In the genomic region with DNA sequence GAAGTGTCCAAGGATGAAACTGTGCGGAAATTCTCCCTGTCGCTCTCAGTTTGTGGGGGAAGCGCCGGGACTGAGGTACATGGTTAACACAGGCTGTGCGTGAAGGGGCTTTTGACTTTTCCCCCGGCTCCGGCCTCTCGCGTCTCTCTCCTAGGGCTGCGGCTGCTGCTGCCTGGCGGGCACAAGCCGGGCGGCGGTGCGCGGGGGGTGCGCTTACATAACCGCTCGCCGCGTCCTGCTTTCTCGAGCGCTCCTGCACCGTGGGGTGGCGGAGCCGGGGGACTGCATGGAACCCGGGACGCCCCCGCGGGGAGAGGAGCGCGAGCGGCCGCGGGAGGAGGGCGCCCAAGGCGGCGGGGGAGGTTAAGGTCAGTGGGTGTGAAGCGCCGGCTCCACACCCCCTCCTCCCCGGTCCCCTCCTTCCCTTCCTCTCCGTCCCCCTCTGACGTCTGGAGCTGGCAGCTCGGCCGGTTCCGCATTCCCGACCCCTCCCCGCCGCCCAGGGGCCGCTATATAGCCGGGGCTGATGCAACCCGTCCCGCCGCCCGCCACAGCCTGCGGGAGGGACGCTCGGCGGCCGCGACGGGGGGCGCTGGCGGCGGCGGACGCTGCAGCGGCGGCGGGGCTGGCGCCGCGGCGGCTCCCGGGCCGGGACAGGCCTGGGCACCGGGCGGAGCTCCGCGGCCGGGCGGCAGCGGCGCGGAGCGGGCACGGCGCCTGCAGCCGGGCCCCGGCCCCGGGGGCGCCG, we compare ENCODE assay signal across 8 cellular contexts. TPM values are rescaled to one million over a fixed set of nuclear protein-coding genes. Genes with fewer than 3 reads are reported as not detected.
DNase-seq lines count a peak whose midpoint lies in the region; ATAC-seq and TF ChIP-seq lines count a peak whose summit lies in the region.

A gene with protein sequence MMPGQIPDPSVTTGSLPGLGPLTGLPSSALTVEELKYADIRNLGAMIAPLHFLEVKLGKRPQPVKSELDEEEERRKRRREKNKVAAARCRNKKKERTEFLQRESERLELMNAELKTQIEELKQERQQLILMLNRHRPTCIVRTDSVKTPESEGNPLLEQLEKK (plus strand): TSS at position 541 of the 748 bp plus-strand sequence. CDS start 9,899 bp downstream, outside the sequence.

- H3K4me1 ChIP-seq in right atrium auricular region, result peaks cover 0 to 54% of the 10 kb centered on the region in 2 donors

- peaks cover 7 to 28% of the 10 kb centered on the region in 2 donors for H3K27me3 Mint-ChIP-seq in T-cell
- peaks cover 40% of the 10 kb centered on the region for H3K27me3 Mint-ChIP-seq in progenitor cell of endocrine pancreas

- POLR2A ChIA-PET in T-cell (lab: Charles Lee), result no interaction called here

- CTCF ChIA-PET in T-cell (lab: Charles Lee), result no interaction called here

- H3K4me3 ChIP-seq in astrocyte of the cerebellum (ENCODE audit: low read depth, low read length) (peak within 1 kb of the TSS; percentile 70), right atrium auricular region (peak within 1 kb of the TSS; percentile 72 to 78)

- TF ChIP-seq RAD21 in Ishikawa (IDR thresholded peaks at IDR 0.05; ENCODE audit: low read depth), result no peak

- ATAC-seq in GM19351 (IDR thresholded peaks at IDR 0.05; ENCODE audit: unreplicated experiment) (peak; percentile 38), T-cell (replicated peaks in 1 of 4) (peak; percentile 61 to 81 (median 74))

- TF ChIP-seq EP300 in Ishikawa (IDR thresholded peaks at IDR 0.05; ENCODE audit: borderline replicate concordance), result peak; percentile 44; the same call in 1 of the 2 replicates

- H3K27ac Mint-ChIP-seq in T-cell (no peak within 1 kb of the TSS), progenitor cell of endocrine pancreas (peak within 1 kb of the TSS; percentile 29)

- no peaks in the 10 kb centered on the region for H3K27me3 ChIP-seq in right atrium auricular region

- DNase-seq in T-cell (peak in 33 of 34 experiments; percentile 13 to 67 (median 41)), astrocyte of the cerebellum (ENCODE audit: low read depth) (peak; percentile 28), right atrium auricular region (ENCODE audit: low spot score) (peak; percentile 96), progenitor cell of endocrine pancreas (ENCODE audit: low spot score, unreplicated experiment) (peak; percentile 56), NCI-H446 (lab: John Stamatoyannopoulos, UW) (no peak)

- in situ Hi-C loops in astrocyte of the cerebellum (cut with HindIII; ENCODE audit: low sequenced_read_pairs), result no loop called here

- H3K4me3 Mint-ChIP-seq in T-cell (peak within 1 kb of the TSS; percentile 73 to 77 (median 74)), progenitor cell of endocrine pancreas (ENCODE audit: low read depth) (peak within 1 kb of the TSS; percentile 79)

- no peaks in the 10 kb centered on the region for H3K9me3 Mint-ChIP-seq in T-cell
- H3K9me3 Mint-ChIP-seq in progenitor cell of endocrine pancreas (ENCODE audit: low read depth), result no peaks in the 10 kb centered on the region

- H3K36me3 Mint-ChIP-seq in T-cell (peaks cover 3% of the 10 kb centered on the region), progenitor cell of endocrine pancreas (ENCODE audit: insufficient read depth) (peaks cover 5% of the 10 kb centered on the region)

- peaks cover 0 to 7% of the 10 kb centered on the region in 2 donors for H3K9me3 ChIP-seq in right atrium auricular region

- H3K36me3 ChIP-seq in right atrium auricular region, result peaks cover 11% of the 10 kb centered on the region

- TF ChIP-seq CTCF in C4-2B (conservative IDR thresholded peaks at IDR 0.05) (no peak), astrocyte of the cerebellum (IDR thresholded peaks at IDR 0.05; ENCODE audit: low read depth, low read length, missing control alignments) (no peak), right atrium auricular region (IDR thresholded peaks at IDR 0.05) (peak in 1 of 2 donors; percentile 46), progenitor cell of endocrine pancreas (IDR thresholded peaks at IDR 0.05; ENCODE audit: unreplicated experiment) (no peak)

- peaks cover 7 to 12% (median 7%) of the 10 kb centered on the region in 3 donors for H3K4me1 Mint-ChIP-seq in T-cell
- peaks cover 7% of the 10 kb centered on the region for H3K4me1 Mint-ChIP-seq in progenitor cell of endocrine pancreas (ENCODE audit: low read depth)

- peak within 1 kb of the TSS; percentile 64 for H3K27ac ChIP-seq in C4-2B
- peak within 1 kb of the TSS; percentile 91 to 94 for H3K27ac ChIP-seq in right atrium auricular region

TF ChIP-seq in Ishikawa, 13 proteins besides CTCF, POLR2A, EP300 and RAD21:
- TF ChIP-seq TCF12 (IDR thresholded peaks at IDR 0.05; ENCODE audit: low read depth), result peak; percentile 72; the same call in 1 of the 2 replicates
- TF ChIP-seq CEBPB (IDR thresholded peaks at IDR 0.05), result peak; percentile 69; the same call in 1 of the 2 replicates
- peak; percentile 91 for TF ChIP-seq NFIC (IDR thresholded peaks at IDR 0.05)
- TF ChIP-seq, protein P1, sequence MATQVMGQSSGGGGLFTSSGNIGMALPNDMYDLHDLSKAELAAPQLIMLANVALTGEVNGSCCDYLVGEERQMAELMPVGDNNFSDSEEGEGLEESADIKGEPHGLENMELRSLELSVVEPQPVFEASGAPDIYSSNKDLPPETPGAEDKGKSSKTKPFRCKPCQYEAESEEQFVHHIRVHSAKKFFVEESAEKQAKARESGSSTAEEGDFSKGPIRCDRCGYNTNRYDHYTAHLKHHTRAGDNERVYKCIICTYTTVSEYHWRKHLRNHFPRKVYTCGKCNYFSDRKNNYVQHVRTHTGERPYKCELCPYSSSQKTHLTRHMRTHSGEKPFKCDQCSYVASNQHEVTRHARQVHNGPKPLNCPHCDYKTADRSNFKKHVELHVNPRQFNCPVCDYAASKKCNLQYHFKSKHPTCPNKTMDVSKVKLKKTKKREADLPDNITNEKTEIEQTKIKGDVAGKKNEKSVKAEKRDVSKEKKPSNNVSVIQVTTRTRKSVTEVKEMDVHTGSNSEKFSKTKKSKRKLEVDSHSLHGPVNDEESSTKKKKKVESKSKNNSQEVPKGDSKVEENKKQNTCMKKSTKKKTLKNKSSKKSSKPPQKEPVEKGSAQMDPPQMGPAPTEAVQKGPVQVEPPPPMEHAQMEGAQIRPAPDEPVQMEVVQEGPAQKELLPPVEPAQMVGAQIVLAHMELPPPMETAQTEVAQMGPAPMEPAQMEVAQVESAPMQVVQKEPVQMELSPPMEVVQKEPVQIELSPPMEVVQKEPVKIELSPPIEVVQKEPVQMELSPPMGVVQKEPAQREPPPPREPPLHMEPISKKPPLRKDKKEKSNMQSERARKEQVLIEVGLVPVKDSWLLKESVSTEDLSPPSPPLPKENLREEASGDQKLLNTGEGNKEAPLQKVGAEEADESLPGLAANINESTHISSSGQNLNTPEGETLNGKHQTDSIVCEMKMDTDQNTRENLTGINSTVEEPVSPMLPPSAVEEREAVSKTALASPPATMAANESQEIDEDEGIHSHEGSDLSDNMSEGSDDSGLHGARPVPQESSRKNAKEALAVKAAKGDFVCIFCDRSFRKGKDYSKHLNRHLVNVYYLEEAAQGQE (IDR thresholded peaks at IDR 0.05; ENCODE audit: low read depth), result no peak
- peak; percentile 87 for TF ChIP-seq ZBTB7A (IDR thresholded peaks at IDR 0.05; ENCODE audit: low read depth)
- TF ChIP-seq, protein P2, sequence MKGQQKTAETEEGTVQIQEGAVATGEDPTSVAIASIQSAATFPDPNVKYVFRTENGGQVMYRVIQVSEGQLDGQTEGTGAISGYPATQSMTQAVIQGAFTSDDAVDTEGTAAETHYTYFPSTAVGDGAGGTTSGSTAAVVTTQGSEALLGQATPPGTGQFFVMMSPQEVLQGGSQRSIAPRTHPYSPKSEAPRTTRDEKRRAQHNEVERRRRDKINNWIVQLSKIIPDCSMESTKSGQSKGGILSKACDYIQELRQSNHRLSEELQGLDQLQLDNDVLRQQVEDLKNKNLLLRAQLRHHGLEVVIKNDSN (IDR thresholded peaks at IDR 0.05), result no peak
- TF ChIP-seq, protein P3, sequence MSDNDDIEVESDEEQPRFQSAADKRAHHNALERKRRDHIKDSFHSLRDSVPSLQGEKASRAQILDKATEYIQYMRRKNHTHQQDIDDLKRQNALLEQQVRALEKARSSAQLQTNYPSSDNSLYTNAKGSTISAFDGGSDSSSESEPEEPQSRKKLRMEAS (IDR thresholded peaks at IDR 0.05), result peak; percentile 50; the same call in 1 of the 2 replicates
- peak; percentile 63 for TF ChIP-seq CREB1 (IDR thresholded peaks at IDR 0.05; ENCODE audit: low read depth)
- TF ChIP-seq TAF1 (IDR thresholded peaks at IDR 0.05; ENCODE audit: low read depth), result no peak
- TF ChIP-seq YY1 (IDR thresholded peaks at IDR 0.05; ENCODE audit: low read depth), result no peak
- peak; percentile 92 for TF ChIP-seq TEAD4 (IDR thresholded peaks at IDR 0.05)
- no peak for TF ChIP-seq FOXM1 (IDR thresholded peaks at IDR 0.05; ENCODE audit: borderline replicate concordance, low read depth)
- peak; percentile 82 for TF ChIP-seq EGR1 (IDR thresholded peaks at IDR 0.05)

RNA-seq across cellular contexts. Expression of the gene that starts here (rescaled TPM):
- total RNA-seq in T-cell (under 1 TPM; 0.45 to 0.93 (median 0.76) TPM), right atrium auricular region (10 to 100 TPM; 46.1 to 67.4 TPM), progenitor cell of endocrine pancreas (13.1 and 16.7 TPM in 2 replicates)

Comparison
In these comparisons a context has a peak if more than half of its experiments do, and no peak if none do; other contexts are left out.
1. Peak in DNase-seq and ATAC-seq in T-cell; RNA of the gene not detected or under 1 TPM.
2. DNase-seq: peak in astrocyte of the cerebellum (single experiment), right atrium auricular region (single experiment) and progenitor cell of endocrine pancreas (single experiment); none in NCI-H446 (0 of 2).